In genomic region chr5:134225780-134226440, GRCh38 we compare ENCODE assay signal across 8 cellular contexts. TPM values are rescaled to one million over a fixed set of nuclear protein-coding genes. Genes with fewer than 3 reads are reported as not detected.
A peak's percentile ranks its signal among the peaks of the same experiment; 100 is the strongest.
DNase-seq lines count a peak whose midpoint lies in the region; ATAC-seq, FAIRE-seq and TF ChIP-seq lines count a peak whose summit lies in the region.

TSS of gene PPP2CA (minus strand) at chr5:134226073. CDS start at chr5:134225861, 212 bp downstream.

- H3K9me2 ChIP-seq in OCI-LY1 (ENCODE audit: low read depth, low read length), result no peaks in the 10 kb centered on the region

- TF ChIP-seq CTCF in Calu3 (IDR thresholded peaks at IDR 0.05; ENCODE audit: unreplicated experiment) (peak; percentile 21), OCI-LY1 (IDR thresholded peaks at IDR 0.05; ENCODE audit: low read length) (no peak), mesothelial cell of epicardium (IDR thresholded peaks at IDR 0.05; ENCODE audit: unreplicated experiment) (no peak)

- H3K4me1 ChIP-seq in HUES64 (ENCODE audit: insufficient read depth, low read length), result peaks cover 28% of the 10 kb centered on the region
- H3K4me1 ChIP-seq in OCI-LY1 (ENCODE audit: insufficient read depth, low read length, severe bottlenecking), result peaks cover 42% of the 10 kb centered on the region

- peak; percentile 4 for FAIRE-seq in endometrium (lab: Jason Lieb, UNC)

- peak within 1 kb of the TSS; percentile 94 for H3K27ac Mint-ChIP-seq in Calu3 (ENCODE audit: unreplicated experiment)
- H3K27ac Mint-ChIP-seq in mesothelial cell of epicardium, result peak within 1 kb of the TSS; percentile 99

- H3K27ac ChIP-seq in HUES64 (ENCODE audit: low read depth, low read length) (peak within 1 kb of the TSS; percentile 100), OCI-LY1 (ENCODE audit: low read depth, low read length, poor library complexity, severe bottlenecking) (peak within 1 kb of the TSS; percentile 72)

- H3K4me3 Mint-ChIP-seq in Calu3 (ENCODE audit: low read depth, unreplicated experiment) (peak within 1 kb of the TSS; percentile 93), mesothelial cell of epicardium (peak within 1 kb of the TSS; percentile 94)

- peak within 1 kb of the TSS; percentile 83 for H3K4me2 ChIP-seq in OCI-LY1 (ENCODE audit: low read length)

- H3K9me3 ChIP-seq in HUES64 (ENCODE audit: insufficient read depth, low read depth, low read length) (no peaks in the 10 kb centered on the region), OCI-LY1 (ENCODE audit: low read length) (no peaks in the 10 kb centered on the region)

- no peaks in the 10 kb centered on the region for H3K9me3 Mint-ChIP-seq in Calu3 (ENCODE audit: low read depth, unreplicated experiment)
- H3K9me3 Mint-ChIP-seq in mesothelial cell of epicardium, result no peaks in the 10 kb centered on the region

- H3K4me3 ChIP-seq in HUES64 (ENCODE audit: low read length) (peak within 1 kb of the TSS; percentile 77), OCI-LY1 (ENCODE audit: low read depth, low read length, poor library complexity, severe bottlenecking) (peak within 1 kb of the TSS; percentile 98)

- CTCF ChIA-PET in Calu3 (lab: Charles Lee), result interaction anchor here (0.6 to 3.4 kb wide), 14 partner anchors 19 to 845 kb away, joined by 3 to 22 read pairs (median 4); no protein-coding TSS in a partner anchor

- H4K20me1 ChIP-seq in OCI-LY1 (ENCODE audit: insufficient read depth, low read length), result no peaks in the 10 kb centered on the region

- no peaks in the 10 kb centered on the region for H3F3A ChIP-seq in OCI-LY1 (ENCODE audit: insufficient read depth, low read length)

- peaks cover 36% of the 10 kb centered on the region for H3K4me1 Mint-ChIP-seq in Calu3 (ENCODE audit: low read depth, unreplicated experiment)
- H3K4me1 Mint-ChIP-seq in mesothelial cell of epicardium, result peaks cover 41% of the 10 kb centered on the region

- H2AFZ ChIP-seq in OCI-LY1 (ENCODE audit: low read length), result peak within 1 kb of the TSS; percentile 19; the same call in 1 of the 2 replicates

- H3K9ac ChIP-seq in HUES64 (ENCODE audit: low read depth, low read length), result peak within 1 kb of the TSS; percentile 100
- peak within 1 kb of the TSS; percentile 100 for H3K9ac ChIP-seq in OCI-LY1 (ENCODE audit: low read length)

- intact Hi-C loops in Calu3 (cut with micrococcal nuclease; ENCODE audit: unreplicated experiment), result loop anchor here (2.0 to 5.0 kb wide), 4 partner anchors 21 to 146 kb away; partner anchors contain the start of gene UBE2B

- peaks cover 60% of the 10 kb centered on the region for H3K36me3 Mint-ChIP-seq in Calu3 (ENCODE audit: insufficient read depth, unreplicated experiment)
- no peaks in the 10 kb centered on the region for H3K36me3 Mint-ChIP-seq in mesothelial cell of epicardium

- H3K79me2 ChIP-seq in OCI-LY1 (ENCODE audit: insufficient read depth, low read length), result peaks cover 49% of the 10 kb centered on the region

- WGBS in HUES64, result under 1% methylated on average over 73 of the region's 73 CpGs

- peak; percentile 77 for ATAC-seq in GM21447 (IDR thresholded peaks at IDR 0.05; ENCODE audit: unreplicated experiment)

- peak; percentile 99 for DNase-seq in Calu3
- peak; percentile 99 for DNase-seq in activated CD8-positive, alpha-beta memory T cell treated with anti-CD3 and anti-CD28 coated beads, Interleukin-2, amount 50 U/mL, for 4 hours
- peak; percentile 97 to 100 for DNase-seq in mesothelial cell of epicardium (ENCODE audit: low spot score in 2 of 2, unreplicated experiment in 2 of 2)
- peak; percentile 99 for DNase-seq in stimulated activated CD8-positive, alpha-beta memory T cell treated with anti-CD3 and anti-CD28 coated beads, Interleukin-15, amount 100 ng/mL, for 48 hours (ENCODE audit: low read depth in 2 of 2)

- H3K27me3 Mint-ChIP-seq in Calu3 (ENCODE audit: unreplicated experiment), result no peaks in the 10 kb centered on the region
- H3K27me3 Mint-ChIP-seq in mesothelial cell of epicardium (ENCODE audit: low read depth), result no peaks in the 10 kb centered on the region

- BruUV-seq in Calu3 (replicated peaks; lab: Mats Ljungman, UMichigan), result no TSS peak

- no peaks in the 10 kb centered on the region for H3K27me3 ChIP-seq in HUES64 (ENCODE audit: insufficient read depth, low read length)
- H3K27me3 ChIP-seq in OCI-LY1 (ENCODE audit: insufficient read depth, low read length), result no peaks in the 10 kb centered on the region

- H3K36me3 ChIP-seq in HUES64 (ENCODE audit: insufficient read depth, low read length) (peaks cover 16% of the 10 kb centered on the region), OCI-LY1 (ENCODE audit: insufficient read depth, low read length) (peaks cover 34% of the 10 kb centered on the region)

RNA-seq across cellular contexts. Expression of gene PPP2CA, which starts in this region (rescaled TPM):
- total RNA-seq in Calu3 (2022), result 242 and 260 TPM in 2 replicates
- 218 TPM for polyA plus RNA-seq in HUES64 (2013, experiment 1 of 2)
- 210 TPM for polyA plus RNA-seq in HUES64 (2013, experiment 2 of 2)
- 126 to 137 TPM (median 134 TPM) in 3 replicates for total RNA-seq in mesothelial cell of epicardium

Comparison
In these comparisons a context has a peak if more than half of its experiments do, and no peak if none do; other contexts are left out.
1. Peak in every context shown above with its lines: DNase-seq, ATAC-seq, H3K4me3 ChIP-seq and H3K27ac ChIP-seq.